ENCODE assay signal across 2 cellular contexts in the genomic region with DNA sequence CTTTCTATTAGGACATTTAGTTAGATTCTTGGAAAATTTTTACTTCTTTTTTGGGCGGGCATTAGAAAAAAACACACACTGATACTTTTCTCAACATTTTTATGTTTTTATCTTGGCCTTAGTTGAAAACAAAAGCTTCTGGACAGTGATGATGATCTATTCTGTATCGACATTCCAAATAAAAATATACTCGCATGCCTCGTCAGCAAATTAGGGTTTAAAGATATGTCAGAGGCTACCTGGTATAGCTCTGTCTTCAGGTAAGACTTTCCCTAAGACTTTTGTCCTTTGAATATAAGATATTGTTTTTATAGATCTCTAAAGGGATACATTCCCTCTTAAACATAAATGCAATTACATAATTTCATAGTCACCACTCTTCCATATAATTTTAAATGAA.
A peak's percentile ranks its signal among the peaks of the same experiment; 100 is the strongest.
TF ChIP-seq lines count a peak whose summit lies in the region.

No MANE protein-coding gene starts in this region.

TF ChIP-seq in HepG2, 621 proteins besides CTCF, POLR2A, EP300 and RAD21 (continued from another document):
- TF ChIP-seq BRCA1 (CRISPR knock-in tag; IDR thresholded peaks at IDR 0.05) = no peak
- TF ChIP-seq HOXA7 (CRISPR knock-in tag; IDR thresholded peaks at IDR 0.05) = no peak
- no peak for TF ChIP-seq NFIB (CRISPR knock-in tag; IDR thresholded peaks at IDR 0.05; ENCODE audit: borderline replicate concordance)
- TF ChIP-seq JARID2 (CRISPR knock-in tag; IDR thresholded peaks at IDR 0.05; ENCODE audit: insufficient replicate concordance) = no peak
- TF ChIP-seq, protein P1, sequence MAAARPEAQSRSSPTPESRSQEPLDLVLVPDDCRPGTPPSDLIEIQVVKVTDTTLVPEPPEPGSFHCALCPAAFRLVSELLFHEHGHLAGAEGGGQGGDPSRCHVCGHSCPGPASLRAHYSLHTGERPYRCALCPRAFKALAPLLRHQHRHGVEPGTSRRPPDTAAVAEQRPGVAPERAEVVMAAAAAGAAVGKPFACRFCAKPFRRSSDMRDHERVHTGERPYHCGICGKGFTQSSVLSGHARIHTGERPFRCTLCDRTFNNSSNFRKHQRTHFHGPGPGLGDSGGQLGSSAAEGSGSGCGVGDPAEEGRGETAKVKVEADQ (CRISPR knock-in tag; IDR thresholded peaks at IDR 0.05; ENCODE audit: borderline replicate concordance) = no peak
- TF ChIP-seq HOXA3 (CRISPR knock-in tag; IDR thresholded peaks at IDR 0.05) = no peak
- no peak for TF ChIP-seq IRX3 (CRISPR knock-in tag; IDR thresholded peaks at IDR 0.05; ENCODE audit: borderline replicate concordance, low read depth)
- TF ChIP-seq ZKSCAN8 (CRISPR knock-in tag; IDR thresholded peaks at IDR 0.05; ENCODE audit: borderline replicate concordance) = no peak

TF ChIP-seq in K562, 482 proteins besides CTCF, POLR2A, EP300 and RAD21 (continued from another document):
- TF ChIP-seq, protein P2, sequence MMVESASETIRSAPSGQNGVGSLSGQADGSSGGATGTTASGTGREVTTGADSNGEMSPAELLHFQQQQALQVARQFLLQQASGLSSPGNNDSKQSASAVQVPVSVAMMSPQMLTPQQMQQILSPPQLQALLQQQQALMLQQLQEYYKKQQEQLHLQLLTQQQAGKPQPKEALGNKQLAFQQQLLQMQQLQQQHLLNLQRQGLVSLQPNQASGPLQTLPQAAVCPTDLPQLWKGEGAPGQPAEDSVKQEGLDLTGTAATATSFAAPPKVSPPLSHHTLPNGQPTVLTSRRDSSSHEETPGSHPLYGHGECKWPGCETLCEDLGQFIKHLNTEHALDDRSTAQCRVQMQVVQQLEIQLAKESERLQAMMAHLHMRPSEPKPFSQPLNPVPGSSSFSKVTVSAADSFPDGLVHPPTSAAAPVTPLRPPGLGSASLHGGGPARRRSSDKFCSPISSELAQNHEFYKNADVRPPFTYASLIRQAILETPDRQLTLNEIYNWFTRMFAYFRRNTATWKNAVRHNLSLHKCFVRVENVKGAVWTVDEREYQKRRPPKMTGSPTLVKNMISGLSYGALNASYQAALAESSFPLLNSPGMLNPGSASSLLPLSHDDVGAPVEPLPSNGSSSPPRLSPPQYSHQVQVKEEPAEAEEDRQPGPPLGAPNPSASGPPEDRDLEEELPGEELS (CRISPR knock-in tag; IDR thresholded peaks at IDR 0.05; ENCODE audit: borderline replicate concordance) = no peak
- no peak for TF ChIP-seq BRCA1 (IDR thresholded peaks at IDR 0.05)
- no peak for TF ChIP-seq BRCA1 (CRISPR knock-in tag; IDR thresholded peaks at IDR 0.05)
- TF ChIP-seq SIRT6 (IDR thresholded peaks at IDR 0.05; ENCODE audit: low read depth, low read length) = no peak
- no peak for TF ChIP-seq CHCHD3 (CRISPR knock-in tag; IDR thresholded peaks at IDR 0.05)
- TF ChIP-seq, protein P3, sequence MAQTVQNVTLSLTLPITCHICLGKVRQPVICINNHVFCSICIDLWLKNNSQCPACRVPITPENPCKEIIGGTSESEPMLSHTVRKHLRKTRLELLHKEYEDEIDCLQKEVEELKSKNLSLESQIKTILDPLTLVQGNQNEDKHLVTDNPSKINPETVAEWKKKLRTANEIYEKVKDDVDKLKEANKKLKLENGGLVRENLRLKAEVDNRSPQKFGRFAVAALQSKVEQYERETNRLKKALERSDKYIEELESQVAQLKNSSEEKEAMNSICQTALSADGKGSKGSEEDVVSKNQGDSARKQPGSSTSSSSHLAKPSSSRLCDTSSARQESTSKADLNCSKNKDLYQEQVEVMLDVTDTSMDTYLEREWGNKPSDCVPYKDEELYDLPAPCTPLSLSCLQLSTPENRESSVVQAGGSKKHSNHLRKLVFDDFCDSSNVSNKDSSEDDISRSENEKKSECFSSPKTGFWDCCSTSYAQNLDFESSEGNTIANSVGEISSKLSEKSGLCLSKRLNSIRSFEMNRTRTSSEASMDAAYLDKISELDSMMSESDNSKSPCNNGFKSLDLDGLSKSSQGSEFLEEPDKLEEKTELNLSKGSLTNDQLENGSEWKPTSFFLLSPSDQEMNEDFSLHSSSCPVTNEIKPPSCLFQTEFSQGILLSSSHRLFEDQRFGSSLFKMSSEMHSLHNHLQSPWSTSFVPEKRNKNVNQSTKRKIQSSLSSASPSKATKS (CRISPR knock-in tag; IDR thresholded peaks at IDR 0.05) = no peak
- peak; percentile 20; the same call in 1 of the 2 replicates for TF ChIP-seq ZNF316 (IDR thresholded peaks at IDR 0.05)
TF ChIP-seq in K562: peak in this region for 1.
